Comparison of ENCODE assay signal across 8 cellular contexts in genomic region chr12:132904718-132905328, GRCh38. TPM values are rescaled to one million over a fixed set of nuclear protein-coding genes. Genes with fewer than 3 reads are reported as not detected.
DNase-seq lines count a peak whose midpoint lies in the region; ATAC-seq and TF ChIP-seq lines count a peak whose summit lies in the region.

No MANE protein-coding gene starts in this region.

- POLR2A ChIA-PET in T-cell (lab: Charles Lee): no interaction called here
- POLR2A ChIA-PET in HEK293T (lab: Yijun Ruan, JAX): no interaction called here

- H3K9ac ChIP-seq in adipocyte (ENCODE audit: low read length): no peak overlapping the region

- peak; percentile 74 to 94 (median 86) for DNase-seq in T-cell
- peak; percentile 19 for DNase-seq in adipocyte (ENCODE audit: low read depth)
- peak in 44 of 51 donors; percentile 1 to 76 (median 37) for DNase-seq in hypothalamus (lab: John Stamatoyannopoulos, UW)
- DNase-seq in stimulated activated CD4-positive, alpha-beta T cell treated with anti-CD3 and anti-CD28 coated beads, Interleukin-12 subunit alpha, Interleukin-12 subunit beta, amount 100 ng/mL, for 24 hours (ENCODE audit: low read depth in 2 of 2): peak; percentile 80 to 90
- no peak for DNase-seq in HEK293T (ENCODE audit: extremely low spot score)
- DNase-seq in SKM-1 treated with dmso at 0.1 percent for 144 hours (lab: John Stamatoyannopoulos, UW; ENCODE audit: unreplicated experiment): no peak

- H3K27ac ChIP-seq in C4-2B: no peak overlapping the region

- CTCF ChIA-PET in T-cell (lab: Charles Lee): interaction anchor here (0.7 to 1.9 kb wide), 6 partner anchors 38 to 138 kb away, joined by 3 to 7 read pairs (median 6); partner anchors contain the start of gene GOLGA3 (in 1 of the 2)
- CTCF ChIA-PET in HEK293T (lab: Yijun Ruan, JAX): no interaction called here

- H3K27me3 Mint-ChIP-seq in T-cell: no peaks in the 10 kb centered on the region

- H3K4me3 ChIP-seq in adipocyte (ENCODE audit: low read length): no peak overlapping the region

- no peaks in the 10 kb centered on the region for H3K27me3 ChIP-seq in adipocyte (replicated peaks; ENCODE audit: control insufficient read depth, insufficient read depth, low read length)

- H3K27ac Mint-ChIP-seq in T-cell: peak overlapping the region; percentile 59 to 86

- peaks cover 14 to 22% (median 16%) of the 10 kb centered on the region in 3 donors for H3K4me1 Mint-ChIP-seq in T-cell

- ATAC-seq in T-cell (replicated peaks in 1 of 4) (peak; percentile 17 to 52 (median 30)), GM21825 (IDR thresholded peaks at IDR 0.05; ENCODE audit: unreplicated experiment) (no peak)

- H3K36me3 ChIP-seq in adipocyte (ENCODE audit: control insufficient read depth, insufficient read depth, low read length, severe bottlenecking): no peaks in the 10 kb centered on the region

- H3K9me3 Mint-ChIP-seq in T-cell: no peaks in the 10 kb centered on the region

- no peaks in the 10 kb centered on the region for H3K4me1 ChIP-seq in adipocyte (ENCODE audit: control insufficient read depth, insufficient read depth, low read length)

- H3K9me3 ChIP-seq in adipocyte (ENCODE audit: control insufficient read depth, low read length): peaks cover 34% of the 10 kb centered on the region

- H3K4me3 Mint-ChIP-seq in T-cell: peak overlapping the region; percentile 46 to 49 (median 47)

- peak; percentile 71 for TF ChIP-seq CTCF in C4-2B (conservative IDR thresholded peaks at IDR 0.05)

- no peaks in the 10 kb centered on the region for H3K36me3 Mint-ChIP-seq in T-cell

TF ChIP-seq in HEK293T, 16 proteins besides CTCF, POLR2A, EP300 and RAD21:
- no peak for TF ChIP-seq NFRKB (IDR thresholded peaks at IDR 0.05)
- no peak for TF ChIP-seq BHLHE40 (IDR thresholded peaks at IDR 0.05; ENCODE audit: borderline replicate concordance)
- TF ChIP-seq HDGF (IDR thresholded peaks at IDR 0.05; ENCODE audit: borderline replicate concordance): no peak
- no peak for TF ChIP-seq CTBP1 (IDR thresholded peaks at IDR 0.05; ENCODE audit: borderline replicate concordance)
- TF ChIP-seq FOXM1 (IDR thresholded peaks at IDR 0.05; ENCODE audit: borderline replicate concordance): no peak
- no peak for TF ChIP-seq L3MBTL2 (conservative IDR thresholded peaks at IDR 0.05)
- no peak for TF ChIP-seq SP1 (IDR thresholded peaks at IDR 0.05)

RNA-seq across cellular contexts. Expression of gene CHFR, which starts 17.4 kb away (rescaled TPM):
- 100 to 1,000 TPM in 1 of 5 donors, 10 to 100 TPM in 4; 84.2 to 107 (median 86.0) TPM for total RNA-seq in T-cell

RNA-seq across cellular contexts. Expression of gene ZNF605, which starts 51.3 kb away (rescaled TPM):
- total RNA-seq in T-cell: 10 to 100 TPM in 3 of 5 donors, 1 to 10 TPM in 2; 5.1 to 13.1 (median 12.1) TPM

Comparison
In these comparisons a context has a peak if more than half of its experiments do, and no peak if none do; other contexts are left out.
1. DNase-seq: peak in T-cell (34 of 34), adipocyte (single experiment), hypothalamus (44 of 51) and stimulated activated CD4-positive, alpha-beta T cell treated with anti-CD3 and anti-CD28 coated beads, Interleukin-12 subunit alpha, Interleukin-12 subunit beta, amount 100 ng/mL, for 24 hours (2 of 2); none in HEK293T (single experiment) and SKM-1 treated with dmso at 0.1 percent for 144 hours (single experiment).